In genomic region chr19:1285737-1286360, GRCh38 we compare ENCODE assay signal across 11 cellular contexts. TPM values are rescaled to one million over a fixed set of nuclear protein-coding genes. Genes with fewer than 3 reads are reported as not detected.
DNase-seq lines count a peak whose midpoint lies in the region; ATAC-seq and TF ChIP-seq lines count a peak whose summit lies in the region.
"Had no signal": no experiment of that assay in that cellular context is flagged by ENCODE, and none has a peak within 500 bp of the region (broad histone marks: within the 10 kb centered on the region; RNA-seq: fewer than 3 reads in every experiment).

Gene EFNA2, plus strand, starts transcription at chr19:1285873. Its CDS starts 296 bp downstream, at chr19:1286169.

- H3K27me3 ChIP-seq in ectodermal cell (ENCODE audit: control insufficient read depth, insufficient read depth, low read length, poor library complexity, severe bottlenecking), result peaks cover 31% of the 10 kb centered on the region

- WGBS in ectodermal cell, 2 experiments, result 0 to 1% methylated on average over 113 of the region's 113 CpGs

- no peak for ATAC-seq in HG02870 (IDR thresholded peaks at IDR 0.05; ENCODE audit: unreplicated experiment)
- no peak for ATAC-seq in GM21515 (IDR thresholded peaks at IDR 0.05; ENCODE audit: unreplicated experiment)
- no peak for ATAC-seq in activated CD4-positive, CD25-positive, alpha-beta regulatory T cell treated with anti-CD3 and anti-CD28 coated beads, Interleukin-2, amount 50 U/mL, for 24 hours
- ATAC-seq: esophagus mucosa had no signal

- DNase-seq in NCI-H69 (lab: John Stamatoyannopoulos, UW) (peak; percentile 48), nephron progenitor cell (peak; percentile 54), RKO (ENCODE audit: low spot score) (no peak)
- DNase-seq: Right ventricle myocardium superior had no signal

- H3K4me1 ChIP-seq in ES-I3 (ENCODE audit: insufficient read depth, low read length), result no peaks in the 10 kb centered on the region; the same call in 1 of the 2 replicates
- peaks cover 17% of the 10 kb centered on the region for H3K4me1 ChIP-seq in ectodermal cell (ENCODE audit: control insufficient read depth, insufficient read depth, low read length)

- peak within 1 kb of the TSS; percentile 86 for H3K4me3 Mint-ChIP-seq in nephron progenitor cell

- H3K4me1 Mint-ChIP-seq in nephron progenitor cell, result peaks cover 11% of the 10 kb centered on the region

- no peaks in the 10 kb centered on the region for H3K36me3 Mint-ChIP-seq in nephron progenitor cell (ENCODE audit: low read depth)

- no peaks in the 10 kb centered on the region for H3K9me3 Mint-ChIP-seq in nephron progenitor cell

- H3K36me3 ChIP-seq in ES-I3 (ENCODE audit: insufficient read depth, low read length), result no peaks in the 10 kb centered on the region
- no peaks in the 10 kb centered on the region for H3K36me3 ChIP-seq in ectodermal cell (ENCODE audit: control insufficient read depth, insufficient read depth, low read length)

- H3K4me3 ChIP-seq in ectodermal cell (ENCODE audit: insufficient read depth, low read depth, low read length), result peak within 1 kb of the TSS; percentile 56

- H3K9me3 ChIP-seq in ES-I3 (ENCODE audit: control insufficient read depth, insufficient read depth, low read length), result no peaks in the 10 kb centered on the region
- no peaks in the 10 kb centered on the region for H3K9me3 ChIP-seq in ectodermal cell (ENCODE audit: control insufficient read depth, low read length)

- H3K27ac Mint-ChIP-seq in nephron progenitor cell, result no peak within 1 kb of the TSS

- peaks cover 18% of the 10 kb centered on the region for H3K27me3 Mint-ChIP-seq in nephron progenitor cell (ENCODE audit: low read depth, poor library complexity)

- H3K9ac ChIP-seq in ES-I3 (ENCODE audit: low read depth, low read length), result peak within 1 kb of the TSS; percentile 57
- H3K9ac ChIP-seq: KMS-11 had no signal

- H3K27ac ChIP-seq in ectodermal cell (ENCODE audit: insufficient read depth, low read depth, low read length, poor library complexity, severe bottlenecking), result no peak within 1 kb of the TSS
- H3K27ac ChIP-seq: KMS-11 had no signal

- TF ChIP-seq CTCF in nephron progenitor cell (IDR thresholded peaks at IDR 0.05), result no peak

RNA-seq across cellular contexts. Expression of gene EFNA2, which starts in this region (rescaled TPM):
- 34.3 TPM for polyA plus RNA-seq in ectodermal cell (2013, experiment 1 of 4)
- polyA plus RNA-seq in ectodermal cell (2013, experiment 2 of 4), result 34.7 TPM
- polyA plus RNA-seq in ectodermal cell (2013, experiment 3 of 4), result 35.1 TPM
- polyA plus RNA-seq in ectodermal cell (2013, experiment 4 of 4), result 33.8 TPM
